Comparison of ENCODE assay signal across 22 cellular contexts in genomic region chr1:25724201-25724600, GRCh38.
"Had no signal": no experiment of that assay in that cellular context is flagged by ENCODE, and none has a peak within 500 bp of the region (broad histone marks: within the 10 kb centered on the region; RNA-seq: fewer than 3 reads in every experiment).

No MANE protein-coding gene starts in this region.

- H3K4me3 Mint-ChIP-seq: activated CD4-positive, alpha-beta memory T cell treated with anti-CD3 and anti-CD28 coated beads for 36 hours; activated naive CD4-positive, alpha-beta T cell treated with anti-CD3 and anti-CD28 coated beads, Interleukin-2, amount 10 ng/mL, durations not matched to agents 7 days and 5 days; activated naive CD8-positive, alpha-beta T cell treated with anti-CD3 and anti-CD28 coated beads, Interleukin-2, amount 50 U/mL, for 24 hours; central memory CD8-positive, alpha-beta T cell; effector memory CD8-positive, alpha-beta T cell; naive B cell; neural crest cell had no signal

- H3K27me3 ChIP-seq: body of pancreas, heart right ventricle, spleen, upper lobe of right lung had no signal

- H3K9me3 ChIP-seq: body of pancreas, heart right ventricle, spleen, upper lobe of right lung had no signal

- DNase-seq: activated CD4-positive, alpha-beta memory T cell treated with anti-CD3 and anti-CD28 coated beads for 36 hours; activated CD4-positive, alpha-beta T cell treated with anti-CD3 and anti-CD28 coated beads for 4 hours; activated CD4-positive, CD25-positive, alpha-beta regulatory T cell; activated naive CD4-positive, alpha-beta T cell treated with anti-CD3 and anti-CD28 coated beads, Interleukin-2, amount 10 ng/mL, durations not matched to agents 7 days and 5 days; activated naive CD8-positive, alpha-beta T cell treated with anti-CD3 and anti-CD28 coated beads, Interleukin-2, amount 50 U/mL, for 24 hours; activated T-cell treated with anti-CD3 and anti-CD28 coated beads, Interleukin-2, amount 50 U/mL, for 48 hours; anterior cingulate cortex; body of pancreas; effector memory CD8-positive, alpha-beta T cell; heart right ventricle; islet precursor cell; left colon; mesenchymal stem cell; naive B cell; spleen; stimulated activated CD4-positive, alpha-beta T cell treated with anti-CD3 and anti-CD28 coated beads, Interleukin-4, amount 100 ng/mL, for 1 hour; stimulated activated naive CD8-positive, alpha-beta T cell treated with anti-CD3 and anti-CD28 coated beads, Interleukin-15, Interleukin-2, amounts not matched to agents 100 U/mL and 50 U/mL, for 24 hours; T1000; upper lobe of right lung had no signal

- H3K27ac ChIP-seq: body of pancreas, heart right ventricle, spleen, upper lobe of right lung had no signal

- H3K4me1 Mint-ChIP-seq: naive B cell had no signal

- H3K36me3 ChIP-seq: heart right ventricle, spleen, upper lobe of right lung had no signal

- H3K27me3 Mint-ChIP-seq: activated CD4-positive, alpha-beta memory T cell treated with anti-CD3 and anti-CD28 coated beads for 36 hours; central memory CD8-positive, alpha-beta T cell had no signal

- H3K4me3 ChIP-seq: body of pancreas, heart right ventricle, spleen, upper lobe of right lung had no signal

- H3K36me3 Mint-ChIP-seq: activated CD4-positive, alpha-beta memory T cell treated with anti-CD3 and anti-CD28 coated beads for 36 hours; naive B cell had no signal

- H3K27ac Mint-ChIP-seq: activated CD4-positive, alpha-beta memory T cell treated with anti-CD3 and anti-CD28 coated beads for 36 hours; activated naive CD4-positive, alpha-beta T cell treated with anti-CD3 and anti-CD28 coated beads, Interleukin-2, amount 10 ng/mL, durations not matched to agents 7 days and 5 days; activated naive CD8-positive, alpha-beta T cell treated with anti-CD3 and anti-CD28 coated beads, Interleukin-2, amount 50 U/mL, for 24 hours; effector memory CD8-positive, alpha-beta T cell; progenitor cell of endocrine pancreas had no signal

- H3K9me3 Mint-ChIP-seq: activated CD4-positive, alpha-beta memory T cell treated with anti-CD3 and anti-CD28 coated beads for 36 hours; activated naive CD4-positive, alpha-beta T cell treated with anti-CD3 and anti-CD28 coated beads, Interleukin-2, amount 10 ng/mL, durations not matched to agents 7 days and 5 days; activated naive CD8-positive, alpha-beta T cell treated with anti-CD3 and anti-CD28 coated beads, Interleukin-2, amount 50 U/mL, for 24 hours; central memory CD8-positive, alpha-beta T cell; effector memory CD8-positive, alpha-beta T cell; neural crest cell had no signal
